ENCODE assay signal across 11 cellular contexts in genomic region chr15:64877435-64877834, GRCh38. TPM values are rescaled to one million over a fixed set of nuclear protein-coding genes. Genes with fewer than 3 reads are reported as not detected.
DNase-seq lines count a peak whose midpoint lies in the region; ATAC-seq, FAIRE-seq and TF ChIP-seq lines count a peak whose summit lies in the region.
"Had no signal": no experiment of that assay in that cellular context is flagged by ENCODE, and none has a peak within 500 bp of the region (broad histone marks: within the 10 kb centered on the region; RNA-seq: fewer than 3 reads in every experiment).

No MANE protein-coding gene starts in this region.

- no peak for TF ChIP-seq POLR2A in A549 (IDR thresholded peaks at IDR 0.05; ENCODE audit: low read length)

- POLR2A ChIA-PET in A549 (lab: Yijun Ruan, JAX) = interaction anchor here (0.6 kb wide), 1 partner anchor 32 kb away, joined by 4 read pairs; no protein-coding TSS in a partner anchor

- no peaks in the 10 kb centered on the region for H3K27me3 Mint-ChIP-seq in mesothelial cell of epicardium (ENCODE audit: low read depth)
- H3K27me3 Mint-ChIP-seq: CD4-positive, alpha-beta memory T cell had no signal

- H3K4me3 ChIP-seq in A549 = no peak overlapping the region
- H3K4me3 ChIP-seq in muscle layer of duodenum (ENCODE audit: low read depth in 1 of 2, low read length in 2 of 2) = no peak overlapping the region

- H3K4me2 ChIP-seq in A549 = no peak overlapping the region

- no peak overlapping the region for H3K4me3 Mint-ChIP-seq in mesothelial cell of epicardium

- peaks cover 11% of the 10 kb centered on the region for H3K4me1 ChIP-seq in A549
- peaks cover 13 to 14% of the 10 kb centered on the region in 2 donors for H3K4me1 ChIP-seq in muscle layer of duodenum (ENCODE audit: control insufficient read depth in 1 of 2, insufficient read depth in 2 of 2, low read length in 2 of 2)

- TF ChIP-seq CTCF in A549 (IDR thresholded peaks at IDR 0.05) = no peak
- TF ChIP-seq CTCF in mesothelial cell of epicardium (IDR thresholded peaks at IDR 0.05; ENCODE audit: unreplicated experiment) = no peak
- no peak for TF ChIP-seq CTCF in GM13977 (IDR thresholded peaks at IDR 0.05; ENCODE audit: extremely low read depth, insufficient read depth, missing control alignments)

- DNase-seq in A549 (ENCODE audit: low read depth in 1 of 2, low spot score in 1 of 2) (no peak), NOMO-1 (lab: John Stamatoyannopoulos, UW; ENCODE audit: unreplicated experiment in 2 of 2) (peak; percentile 35 to 91), ecto neural progenitor cell (ENCODE audit: low spot score) (peak; percentile 41), mesothelial cell of epicardium (ENCODE audit: low spot score in 2 of 2, unreplicated experiment in 2 of 2) (no peak), GM13977 (ENCODE audit: low spot score) (no peak)
- DNase-seq in central memory CD4-positive, alpha-beta T cell = no peak
- DNase-seq: CD4-positive, alpha-beta memory T cell; Karpas-422 had no signal

- CTCF ChIA-PET in A549 (lab: Yijun Ruan, JAX) = interaction anchor here (0.9 to 1.6 kb wide), 3 partner anchors 11 to 149 kb away, joined by 3 to 6 read pairs (median 4); no protein-coding TSS in a partner anchor

- H3K36me3 Mint-ChIP-seq in mesothelial cell of epicardium = no peaks in the 10 kb centered on the region
- H3K36me3 Mint-ChIP-seq: CD4-positive, alpha-beta memory T cell had no signal

- H3K27ac Mint-ChIP-seq in mesothelial cell of epicardium = no peak overlapping the region

- 0 out of 6 replicates have a peak overlapping the region, but pooled peaks of 1 of the 2 experiments have one; percentile 31 for H3K27ac ChIP-seq in A549
- peak overlapping the region; percentile 58 for H3K27ac ChIP-seq in muscle layer of duodenum (ENCODE audit: low read length)

- no peaks in the 10 kb centered on the region for H3K9me3 Mint-ChIP-seq in mesothelial cell of epicardium
- H3K9me3 Mint-ChIP-seq: CD4-positive, alpha-beta memory T cell had no signal

- no peak for TF ChIP-seq EP300 in A549 (IDR thresholded peaks at IDR 0.05)

- no peaks in the 10 kb centered on the region for H3K9me3 ChIP-seq in A549
- no peaks in the 10 kb centered on the region for H3K9me3 ChIP-seq in muscle layer of duodenum (ENCODE audit: control insufficient read depth in 1 of 2, low read length in 2 of 2)

- H3K4me1 Mint-ChIP-seq in mesothelial cell of epicardium = peaks cover 6% of the 10 kb centered on the region

- H3K27me3 ChIP-seq in muscle layer of duodenum (ENCODE audit: low read depth, low read length) = no peaks in the 10 kb centered on the region

- no peak for TF ChIP-seq RAD21 in A549 (conservative IDR thresholded peaks at IDR 0.05 in 1 of 2, IDR thresholded peaks at IDR 0.05 in 1 of 2)

- WGBS in A549 (ENCODE audit: missing lambda C conversion rate) = 70% methylated on average over 3 of the region's 3 CpGs

- FAIRE-seq in A549 (lab: Jason Lieb, UNC) = no peak
- FAIRE-seq: endometrium had no signal

- no peaks in the 10 kb centered on the region for H3K36me3 ChIP-seq in muscle layer of duodenum (ENCODE audit: control insufficient read depth in 1 of 2, insufficient read depth in 2 of 2, low read length in 2 of 2)

- in situ Hi-C loops in GM13977 (cut with MboI; ENCODE audit: low pct_unique_long_range_greater_than_20kb, low sequenced_read_pairs, unreplicated experiment) = no loop called here

- ATAC-seq in A549 (peak; percentile 27 to 42; a peak in 2 of 6 replicates), HG03520 (IDR thresholded peaks at IDR 0.05; ENCODE audit: unreplicated experiment) (no peak)

TF ChIP-seq in A549, 52 proteins besides CTCF, POLR2A, EP300 and RAD21:
- TF ChIP-seq FOSL2 (IDR thresholded peaks at IDR 0.05) (no peak), FOSL2 (CRISPR knock-in tag; IDR thresholded peaks at IDR 0.05) (no peak), MAFK (IDR thresholded peaks at IDR 0.05; ENCODE audit: partially characterized antibody) (peak; percentile 86)

RNA-seq across cellular contexts. Expression of gene ANKDD1A, which starts 34.3 kb away (rescaled TPM):
- polyA plus RNA-seq in A549 (2011; rRNA removed) = 2.7 and 3.3 TPM in 2 replicates
- polyA plus RNA-seq in A549 (2012; cell fraction: cytosol; rRNA removed) = 3.8 and 5.4 TPM in 2 replicates
- polyA plus RNA-seq in A549 (2012; cell fraction: nucleus; rRNA removed) = 9.0 and 11.5 TPM in 2 replicates
- polyA plus RNA-seq in A549 (2017; fragmentation: RNase III; extraction: RNeasy Plus Mini Kit Qiagen cat#74134 plus additional on column Dnase treatment) = 2.4 to 2.8 TPM (median 2.7 TPM) in 3 replicates
- polyA minus RNA-seq in A549 (2011; rRNA and poly(A)+ RNA removed) = 5.3 and 6.3 TPM in 2 replicates
- total RNA-seq in mesothelial cell of epicardium = 3.7 to 4.1 TPM (median 4.1 TPM) in 3 replicates

RNA-seq across cellular contexts. Expression of gene PLEKHO2, which starts 35.7 kb away (rescaled TPM):
- polyA plus RNA-seq in A549 (2011; rRNA removed) = 2.8 and 2.9 TPM in 2 replicates
- polyA plus RNA-seq in A549 (2012; cell fraction: cytosol; rRNA removed) = 3.2 and 4.1 TPM in 2 replicates
- 14.3 and 16.2 TPM in 2 replicates for polyA plus RNA-seq in A549 (2012; cell fraction: nucleus; rRNA removed)
- polyA plus RNA-seq in A549 (2017; fragmentation: RNase III; extraction: RNeasy Plus Mini Kit Qiagen cat#74134 plus additional on column Dnase treatment) = 3.7 to 3.9 TPM (median 3.8 TPM) in 3 replicates
- polyA minus RNA-seq in A549 (2011; rRNA and poly(A)+ RNA removed) = 3.8 and 4.9 TPM in 2 replicates
- 8.7 to 9.8 TPM (median 8.8 TPM) in 3 replicates for total RNA-seq in mesothelial cell of epicardium

RNA-seq across cellular contexts. Expression of gene PIF1, which starts 52.0 kb away (rescaled TPM):
- polyA plus RNA-seq in A549 (2011; rRNA removed) (8.5 and 11.1 TPM in 2 replicates), A549 (2017; fragmentation: RNase III; extraction: RNeasy Plus Mini Kit Qiagen cat#74134 plus additional on column Dnase treatment) (24.9 to 25.4 TPM (median 25.3 TPM) in 3 replicates)
- polyA plus RNA-seq in A549 (2012; cell fraction: cytosol; rRNA removed) = 27.5 and 29.2 TPM in 2 replicates
- 210 and 257 TPM in 2 replicates for polyA plus RNA-seq in A549 (2012; cell fraction: nucleus; rRNA removed)
- polyA minus RNA-seq in A549 (2011; rRNA and poly(A)+ RNA removed) = 7.9 and 8.3 TPM in 2 replicates
- total RNA-seq in mesothelial cell of epicardium = 10.8 to 12.4 TPM (median 10.8 TPM) in 3 replicates
- polyA plus RNA-seq: CD4-positive, alpha-beta memory T cell had no signal

Comparison
In these comparisons a context has a peak if more than half of its experiments do, and no peak if none do; other contexts are left out.
1. DNase-seq: peak in NOMO-1 (2 of 2) and ecto neural progenitor cell (single experiment); none in A549 (0 of 2), mesothelial cell of epicardium (0 of 2), central memory CD4-positive, alpha-beta T cell (single experiment) and GM13977 (single experiment).